ENCODE assay signal across 20 cellular contexts in genomic region chr4:92988301-92988700, GRCh38.
DNase-seq lines count a peak whose midpoint lies in the region; ATAC-seq and TF ChIP-seq lines count a peak whose summit lies in the region.
"Had no signal": no experiment of that assay in that cellular context is flagged by ENCODE, and none has a peak within 500 bp of the region (broad histone marks: within the 10 kb centered on the region; RNA-seq: fewer than 3 reads in every experiment).

No MANE protein-coding gene starts in this region.

- H3K36me3 Mint-ChIP-seq in activated naive CD4-positive, alpha-beta T cell treated with anti-CD3 and anti-CD28 coated beads for 36 hours (ENCODE audit: low read depth): no peaks in the 10 kb centered on the region
- H3K36me3 Mint-ChIP-seq: CD8-positive, alpha-beta memory T cell; IgD-negative memory B cell had no signal

- no peak overlapping the region for H2AK5ac ChIP-seq in neuronal stem cell (ENCODE audit: low read depth, low read length)

- no CpG with 5 or more reads among the region's 2 CpGs for WGBS in neuronal stem cell (ENCODE audit: extremely low coverage in 2 of 2, insufficient read length in 2 of 2, insufficient replicate concordance in 1 of 2), 2 donors

- no peak overlapping the region for H2BK15ac ChIP-seq in neuronal stem cell (ENCODE audit: low read length)

- H3K18ac ChIP-seq in neuronal stem cell (ENCODE audit: low read length): no peak overlapping the region

- H4K8ac ChIP-seq in neuronal stem cell (ENCODE audit: low read depth, low read length): no peak overlapping the region

- ATAC-seq in left lobe of liver (peak; percentile 81), mucosa of descending colon (no peak), HG03571 (IDR thresholded peaks at IDR 0.05; ENCODE audit: unreplicated experiment) (no peak)
- ATAC-seq: GM23338 had no signal

- no peak overlapping the region for H3K4me3 ChIP-seq in neuronal stem cell (ENCODE audit: low read length in 2 of 2)
- H3K4me3 ChIP-seq in mucosa of descending colon: no peak overlapping the region
- H3K4me3 ChIP-seq: GM23338, Peyer's patch, SJCRH30 had no signal

- no peaks in the 10 kb centered on the region for H3K4me1 ChIP-seq in neuronal stem cell (ENCODE audit: control insufficient read depth in 2 of 2, insufficient read depth in 1 of 2, low read depth in 1 of 2, low read length in 2 of 2)
- no peaks in the 10 kb centered on the region for H3K4me1 ChIP-seq in mucosa of descending colon (ENCODE audit: low read depth)
- H3K4me1 ChIP-seq: Peyer's patch, SJCRH30 had no signal

- no peak overlapping the region for H4K91ac ChIP-seq in neuronal stem cell (ENCODE audit: low read depth, low read length, poor library complexity)

- no peaks in the 10 kb centered on the region for H3K4me1 Mint-ChIP-seq in activated naive CD4-positive, alpha-beta T cell treated with anti-CD3 and anti-CD28 coated beads for 36 hours (ENCODE audit: low read depth)
- H3K4me1 Mint-ChIP-seq: CD8-positive, alpha-beta memory T cell; IgD-negative memory B cell had no signal

- H3K14ac ChIP-seq in neuronal stem cell (ENCODE audit: low read length): no peak overlapping the region

- H3K36me3 ChIP-seq in neuronal stem cell (replicated peaks in 1 of 2; ENCODE audit: control insufficient read depth in 2 of 2, insufficient read depth in 2 of 2, low read length in 2 of 2): no peaks in the 10 kb centered on the region
- no peaks in the 10 kb centered on the region for H3K36me3 ChIP-seq in mucosa of descending colon (ENCODE audit: low read depth)
- H3K36me3 ChIP-seq: Peyer's patch, SJCRH30 had no signal

- H2BK5ac ChIP-seq in neuronal stem cell (ENCODE audit: low read length): no peak overlapping the region

- H2BK12ac ChIP-seq in neuronal stem cell (ENCODE audit: low read length): no peak overlapping the region

- no peak overlapping the region for H3K4ac ChIP-seq in neuronal stem cell (ENCODE audit: low read length)

- intact Hi-C loops in activated naive CD4-positive, alpha-beta T cell treated with anti-CD3 and anti-CD28 coated beads for 36 hours (cut with micrococcal nuclease): no loop called here
- intact Hi-C loops in mucosa of descending colon (cut with DNase I, micrococcal nuclease): no loop called here

- no peak overlapping the region for H3K4me3 Mint-ChIP-seq in activated naive CD4-positive, alpha-beta T cell treated with anti-CD3 and anti-CD28 coated beads for 36 hours
- H3K4me3 Mint-ChIP-seq: CD8-positive, alpha-beta memory T cell; GM23338; IgD-negative memory B cell had no signal

- H3K27me3 ChIP-seq in neuronal stem cell (ENCODE audit: control insufficient read depth in 3 of 3, insufficient read depth in 3 of 3, low read depth in 1 of 3, low read length in 3 of 3): no peaks in the 10 kb centered on the region
- H3K27me3 ChIP-seq: Peyer's patch, SJCRH30 had no signal

- peak overlapping the region; percentile 30 for H2AFZ ChIP-seq in neuronal stem cell (ENCODE audit: low read length)
- H2AFZ ChIP-seq: GM23338 had no signal

- H3K27me3 Mint-ChIP-seq in activated naive CD4-positive, alpha-beta T cell treated with anti-CD3 and anti-CD28 coated beads for 36 hours (ENCODE audit: low read depth): no peaks in the 10 kb centered on the region
- H3K27me3 Mint-ChIP-seq: CD8-positive, alpha-beta memory T cell; IgD-negative memory B cell had no signal

- no peaks in the 10 kb centered on the region for H3K9me3 ChIP-seq in neuronal stem cell (replicated peaks in 1 of 2; ENCODE audit: control insufficient read depth in 2 of 2, insufficient read depth in 1 of 2, low read depth in 1 of 2, low read length in 2 of 2)
- no peaks in the 10 kb centered on the region for H3K9me3 ChIP-seq in mucosa of descending colon
- H3K9me3 ChIP-seq: Peyer's patch, SJCRH30 had no signal

- no peak overlapping the region for H3K9ac ChIP-seq in neuronal stem cell (ENCODE audit: low read depth, low read length, poor library complexity)

- H3K23ac ChIP-seq in neuronal stem cell (ENCODE audit: low read depth, low read length, poor library complexity): no peak overlapping the region

- peaks cover 2% of the 10 kb centered on the region for H3K9me3 Mint-ChIP-seq in activated naive CD4-positive, alpha-beta T cell treated with anti-CD3 and anti-CD28 coated beads for 36 hours
- H3K9me3 Mint-ChIP-seq: GM23338 had no signal

- no peak overlapping the region for H3K4me2 ChIP-seq in neuronal stem cell (ENCODE audit: insufficient read depth, low read length, poor library complexity, severe bottlenecking)
- H3K4me2 ChIP-seq: GM23338 had no signal

- no peak for TF ChIP-seq CTCF in mucosa of descending colon (IDR thresholded peaks at IDR 0.05)

- DNase-seq in NCI-H69 (lab: John Stamatoyannopoulos, UW) (peak; percentile 5), amniotic epithelial cell (ENCODE audit: low read depth) (peak; percentile 71), left lobe of liver (ENCODE audit: low spot score) (no peak), neuronal stem cell (ENCODE audit: low spot score) (no peak), mucosa of descending colon (no peak)
- no peak for DNase-seq in activated naive CD4-positive, alpha-beta T cell treated with anti-CD3 and anti-CD28 coated beads for 36 hours
- DNase-seq: CD8-positive, alpha-beta memory T cell; HCEC 1CT; Karpas-422; NCI-H1048; NCI-H1417 treated with DMSO at 0.1 percent for 48 hours; NCI-H187; NCI-H510A; NCI-H748 treated with DMSO at 0.1 percent for 48 hours; Peyer's patch had no signal

- no peak overlapping the region for H3K27ac Mint-ChIP-seq in activated naive CD4-positive, alpha-beta T cell treated with anti-CD3 and anti-CD28 coated beads for 36 hours
- H3K27ac Mint-ChIP-seq: CD8-positive, alpha-beta memory T cell; GM23338; IgD-negative memory B cell had no signal

- H3K27ac ChIP-seq in neuronal stem cell (replicated peaks; ENCODE audit: low read length): no peak overlapping the region
- H3K27ac ChIP-seq: C4-2B, Peyer's patch, SJCRH30 had no signal

- H2BK120ac ChIP-seq in neuronal stem cell (ENCODE audit: low read depth, low read length): no peak overlapping the region

- no peaks in the 10 kb centered on the region for H3K79me1 ChIP-seq in neuronal stem cell (ENCODE audit: low read depth, low read length)

- CTCF ChIA-PET in activated naive CD4-positive, alpha-beta T cell treated with anti-CD3 and anti-CD28 coated beads for 36 hours (lab: Charles Lee): interaction anchor here (0.5 kb wide), 1 partner anchor 344 kb away, joined by 3 read pairs; no protein-coding TSS in a partner anchor

Comparison
In these comparisons a context has a peak if more than half of its experiments do, and no peak if none do; other contexts are left out.
1. DNase-seq: peak in NCI-H69 (single experiment) and amniotic epithelial cell (single experiment); none in left lobe of liver (single experiment), neuronal stem cell (single experiment), activated naive CD4-positive, alpha-beta T cell treated with anti-CD3 and anti-CD28 coated beads for 36 hours (single experiment) and mucosa of descending colon (0 of 3).